In genomic region chr16:83137326-83137770, GRCh38 we compare ENCODE assay signal across 8 cellular contexts.
DNase-seq lines count a peak whose midpoint lies in the region; ATAC-seq and TF ChIP-seq lines count a peak whose summit lies in the region.

No MANE protein-coding gene starts in this region.

- H3K27ac ChIP-seq in RWPE2 (ENCODE audit: poor library complexity, severe bottlenecking), result peak overlapping the region; percentile 49
- peak overlapping the region; percentile 0 for H3K27ac ChIP-seq in rectal smooth muscle tissue (ENCODE audit: low read depth, low read length)

- peaks cover 2% of the 10 kb centered on the region for H3K4me1 Mint-ChIP-seq in activated T-cell treated with anti-CD3 and anti-CD28 coated beads, Interleukin-2, amount 50 U/mL, for 4 hours (ENCODE audit: low read depth)

- TF ChIP-seq CTCF in RWPE2 (IDR thresholded peaks at IDR 0.05; ENCODE audit: poor library complexity, severe bottlenecking), result no peak
- TF ChIP-seq CTCF in fibroblast of mammary gland (conservative IDR thresholded peaks at IDR 0.05; ENCODE audit: control insufficient read depth, insufficient read depth, low read depth, low read length), result no peak

- H3K36me3 ChIP-seq in RWPE2 (ENCODE audit: low read depth) (no peaks in the 10 kb centered on the region), rectal smooth muscle tissue (ENCODE audit: control insufficient read depth, insufficient read depth, low read length) (no peaks in the 10 kb centered on the region), HAP-1 (replicated peaks) (no peaks in the 10 kb centered on the region)

- no peak overlapping the region for H3K9ac ChIP-seq in rectal smooth muscle tissue (ENCODE audit: low read length)

- no peaks in the 10 kb centered on the region for H3K36me3 Mint-ChIP-seq in activated T-cell treated with anti-CD3 and anti-CD28 coated beads, Interleukin-2, amount 50 U/mL, for 4 hours (ENCODE audit: insufficient read depth)

- H3K27me3 ChIP-seq in RWPE2 (ENCODE audit: insufficient read depth, poor library complexity, severe bottlenecking) (no peaks in the 10 kb centered on the region), rectal smooth muscle tissue (ENCODE audit: control insufficient read depth, insufficient read depth, low read length) (no peaks in the 10 kb centered on the region), HAP-1 (ENCODE audit: low read depth) (no peaks in the 10 kb centered on the region)

- ATAC-seq in activated T-cell treated with anti-CD3 and anti-CD28 coated beads, Interleukin-2, amount 50 U/mL, for 4 hours, result peak in 1 of 2 donors; percentile 46
- ATAC-seq in RWPE2 (ENCODE audit: low read depth) (peak; percentile 81), GM21619 (IDR thresholded peaks at IDR 0.05; ENCODE audit: unreplicated experiment) (no peak)

- in situ Hi-C loops in HAP-1 (cut with MboI; ENCODE audit: low sequenced_read_pairs), result no loop called here

- H3K4me3 Mint-ChIP-seq in activated T-cell treated with anti-CD3 and anti-CD28 coated beads, Interleukin-2, amount 50 U/mL, for 4 hours, result peak overlapping the region; percentile 47

- H3K9me3 ChIP-seq in RWPE2 (ENCODE audit: severe bottlenecking) (no peaks in the 10 kb centered on the region), HAP-1 (no peaks in the 10 kb centered on the region)

- H3K4me1 ChIP-seq in RWPE2 (ENCODE audit: insufficient read depth, poor library complexity, severe bottlenecking) (peaks cover 4% of the 10 kb centered on the region), rectal smooth muscle tissue (ENCODE audit: control insufficient read depth, insufficient read depth, low read length) (no peaks in the 10 kb centered on the region), HAP-1 (no peaks in the 10 kb centered on the region)

- H3K4me3 ChIP-seq in RWPE2 (ENCODE audit: severe bottlenecking) (peak overlapping the region; percentile 16), fibroblast of mammary gland (ENCODE audit: control insufficient read depth, low read depth, low read length) (peak overlapping the region; percentile 10), rectal smooth muscle tissue (ENCODE audit: low read length) (peak overlapping the region; percentile 47), HAP-1 (no peak overlapping the region)

- DNase-seq in activated T-cell treated with anti-CD3 and anti-CD28 coated beads, Interleukin-2, amount 50 U/mL, for 4 hours, result no peak
- DNase-seq in activated T-cell treated with anti-CD3 and anti-CD28 coated beads, Interleukin-2, amount 50 U/mL, for 1 hour, result no peak
- no peak for DNase-seq in RWPE2 (ENCODE audit: low spot score)
- peak; percentile 60 for DNase-seq in fibroblast of mammary gland (ENCODE audit: low read depth)
- DNase-seq in HAP-1 (ENCODE audit: low spot score in 2 of 2), result no peak
- no peak for DNase-seq in stimulated activated naive CD4-positive, alpha-beta T cell treated with Interleukin-2 at 50 U/mL for 16 hours (lab: John Stamatoyannopoulos, UW)

- no peaks in the 10 kb centered on the region for H3K9me3 Mint-ChIP-seq in activated T-cell treated with anti-CD3 and anti-CD28 coated beads, Interleukin-2, amount 50 U/mL, for 4 hours

- H3K27me3 Mint-ChIP-seq in activated T-cell treated with anti-CD3 and anti-CD28 coated beads, Interleukin-2, amount 50 U/mL, for 4 hours (ENCODE audit: low read depth), result no peaks in the 10 kb centered on the region
